Comparison of ENCODE assay signal across 8 cellular contexts in the genomic region with DNA sequence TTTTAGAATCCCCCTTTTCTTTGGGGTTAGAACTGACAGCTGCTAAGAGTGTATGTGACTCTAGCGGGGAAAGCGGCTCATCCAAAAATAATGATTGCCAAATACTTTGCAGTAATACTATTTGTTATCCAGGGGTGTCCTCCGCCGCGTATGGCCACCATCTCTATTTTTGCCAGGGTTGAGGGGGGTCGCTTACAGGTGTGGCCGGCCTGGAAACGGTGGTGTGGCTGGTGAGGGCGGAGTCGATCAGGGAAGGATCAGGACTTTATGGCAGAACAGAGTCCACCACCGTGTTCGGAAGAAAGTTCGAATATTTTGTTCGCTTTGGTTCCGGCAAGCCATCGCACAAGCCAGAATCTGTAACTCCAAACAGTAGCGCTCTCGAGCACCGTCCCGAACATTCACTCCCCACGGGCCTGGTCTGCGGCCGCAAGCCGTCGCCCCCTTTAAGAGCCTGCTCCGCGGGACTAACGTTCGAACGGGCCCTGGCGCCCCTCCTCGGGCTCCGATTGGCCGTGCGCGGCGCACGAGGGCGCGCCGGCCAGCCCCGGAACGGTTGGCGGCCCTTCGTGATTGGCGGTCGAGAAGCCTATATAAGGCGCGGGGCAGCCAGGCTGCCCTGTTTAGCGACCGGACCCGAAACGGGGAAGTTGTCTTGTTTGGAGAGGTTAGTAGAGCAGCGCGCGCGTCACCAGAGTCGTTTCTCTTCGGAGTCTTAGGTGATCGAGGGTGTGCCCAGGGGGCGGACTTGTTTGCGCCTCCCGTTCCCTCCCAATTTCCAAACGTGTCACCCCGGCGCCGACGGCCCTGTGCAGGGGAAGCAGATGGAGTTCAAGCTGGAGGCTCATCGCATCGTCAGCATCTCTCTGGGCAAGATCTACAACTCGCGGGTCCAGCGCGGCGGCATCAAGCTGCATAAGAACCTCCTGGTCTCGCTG. TPM values are rescaled to one million over a fixed set of nuclear protein-coding genes. Genes with fewer than 3 reads are reported as not detected.
DNase-seq lines count a peak whose midpoint lies in the region; ATAC-seq, FAIRE-seq and TF ChIP-seq lines count a peak whose summit lies in the region.

IER5 (plus strand) TSS at position 622 of the 938 bp plus-strand sequence; CDS start at position 825, 203 bp downstream.

- H3K36me3 Mint-ChIP-seq in IgD-negative memory B cell: peaks cover 12% of the 10 kb centered on the region

- peaks cover 0 to 7% of the 10 kb centered on the region in 2 experiments for H3K36me3 ChIP-seq in endothelial cell of umbilical vein (ENCODE audit: control insufficient read depth in 2 of 2, extremely low read depth in 1 of 2, insufficient read depth in 2 of 2, low read length in 2 of 2)

- CTCF ChIA-PET in endothelial cell of umbilical vein (lab: Charles Lee): interaction anchor here (0.7 to 10.6 kb wide), 3 partner anchors 9 to 65 kb away, joined by 3 to 319 read pairs (median 3); no protein-coding TSS in a partner anchor

- TF ChIP-seq CTCF in endothelial cell of umbilical vein (IDR thresholded peaks at IDR 0.05; ENCODE audit: extremely low read depth in 1 of 2, insufficient read depth in 1 of 2, low read depth in 1 of 2, low read length in 2 of 2): no peak

- no peaks in the 10 kb centered on the region for H3K27me3 Mint-ChIP-seq in IgD-negative memory B cell

- peak within 1 kb of the TSS; percentile 96 to 100 (median 100) for H3K4me3 Mint-ChIP-seq in IgD-negative memory B cell

- peak within 1 kb of the TSS; percentile 65 for H2AFZ ChIP-seq in endothelial cell of umbilical vein (ENCODE audit: low read depth, low read length)

- H4K20me1 ChIP-seq in endothelial cell of umbilical vein (replicated peaks; ENCODE audit: control insufficient read depth, extremely low read depth, insufficient read depth, low read length): peaks cover 3% of the 10 kb centered on the region

- H3K4me1 Mint-ChIP-seq in IgD-negative memory B cell: peaks cover 32 to 45% (median 35%) of the 10 kb centered on the region in 3 donors

- H3K4me3 ChIP-seq in endothelial cell of umbilical vein (replicated peaks in 1 of 3; ENCODE audit: insufficient read depth in 1 of 3, low read depth in 1 of 3, low read length in 3 of 3): peak within 1 kb of the TSS; percentile 47 to 97 (median 54)

- no peaks in the 10 kb centered on the region for H3K9me3 Mint-ChIP-seq in IgD-negative memory B cell

- H3K4me2 ChIP-seq in endothelial cell of umbilical vein (ENCODE audit: insufficient read depth, low read length): peak within 1 kb of the TSS; percentile 95

- H3K4me1 ChIP-seq in endothelial cell of umbilical vein (ENCODE audit: control insufficient read depth, extremely low read depth, insufficient read depth, low read length): peaks cover 17% of the 10 kb centered on the region

- peaks cover 44% of the 10 kb centered on the region for H3K79me2 ChIP-seq in endothelial cell of umbilical vein (ENCODE audit: control insufficient read depth, insufficient read depth, low read length)

- peak within 1 kb of the TSS; percentile 60 for H3K9ac ChIP-seq in endothelial cell of umbilical vein (replicated peaks; ENCODE audit: extremely low read depth, insufficient read depth, low read length)

- intact Hi-C loops in endothelial cell of umbilical vein (cut with micrococcal nuclease): loop anchor here (1.0 to 10.0 kb wide), 7 partner anchors 48 to 556 kb away; partner anchors contain the start of genes STX6 and XPR1

- H3K27me3 ChIP-seq in endothelial cell of umbilical vein (ENCODE audit: control insufficient read depth in 2 of 2, insufficient read depth in 2 of 2, low read length in 2 of 2): no peaks in the 10 kb centered on the region

- DNase-seq in DMS153 (lab: John Stamatoyannopoulos, UW): peak; percentile 98
- peak; percentile 98 for DNase-seq in OCI-M1 (lab: John Stamatoyannopoulos, UW)
- DNase-seq in activated T-cell treated with anti-CD3 and anti-CD28 coated beads for 1 hour (ENCODE audit: low read depth): peak; percentile 95
- peak; percentile 97 for DNase-seq in endothelial cell of umbilical vein (ENCODE audit: low read depth, low spot score)
- peak; percentile 96 for DNase-seq in midbrain (lab: John Stamatoyannopoulos, UW)
- peak; percentile 92 to 94 for DNase-seq in stimulated activated CD8-positive, alpha-beta memory T cell treated with anti-CD3 and anti-CD28 coated beads, Interleukin-2, amount 100 ng/mL, for 1 hour (ENCODE audit: low read depth in 2 of 2)

- no peaks in the 10 kb centered on the region for H3K9me3 ChIP-seq in endothelial cell of umbilical vein (replicated peaks; ENCODE audit: control insufficient read depth, insufficient read depth, low read length)

- H3K27ac Mint-ChIP-seq in IgD-negative memory B cell: peak within 1 kb of the TSS; percentile 98 to 100 (median 99)

- H3K9me1 ChIP-seq in endothelial cell of umbilical vein (replicated peaks; ENCODE audit: control insufficient read depth, extremely low read depth, insufficient read depth, low read length): no peaks in the 10 kb centered on the region

- TF ChIP-seq POLR2A in endothelial cell of umbilical vein (IDR thresholded peaks at IDR 0.05; ENCODE audit: low read depth, low read length): peak; percentile 100

- dilution Hi-C loops in endothelial cell of umbilical vein (cut with MboI; ENCODE audit: extremely low pct_ligation_motif_present, low sequenced_read_pairs): no loop called here

- peak within 1 kb of the TSS; percentile 47 for H3K27ac ChIP-seq in endothelial cell of umbilical vein (ENCODE audit: insufficient read depth, low read depth, low read length)

- peak; percentile 75 for FAIRE-seq in endothelial cell of umbilical vein (lab: Jason Lieb, UNC)

- POLR2A ChIA-PET in endothelial cell of umbilical vein (lab: Charles Lee): interaction anchor here (0.7 to 5.0 kb wide), 15 partner anchors 9 to 163 kb away, joined by 3 to 114 read pairs (median 5); partner anchors contain the start of gene STX6

- peak; percentile 69 for ATAC-seq in GM21576 (IDR thresholded peaks at IDR 0.05; ENCODE audit: unreplicated experiment)

- TSS peak; percentile 64 for BruUV-seq in endothelial cell of umbilical vein (replicated peaks; lab: Mats Ljungman, UMichigan)

TF ChIP-seq in endothelial cell of umbilical vein, 7 proteins besides CTCF, POLR2A, EP300 and RAD21:
- TF ChIP-seq FOS (IDR thresholded peaks at IDR 0.05; ENCODE audit: borderline replicate concordance, insufficient read depth, low read length): no peak
- TF ChIP-seq GATA2 (IDR thresholded peaks at IDR 0.05; ENCODE audit: insufficient read depth, insufficient read length, low read depth, low read length): no peak
- TF ChIP-seq JUN (IDR thresholded peaks at IDR 0.05; ENCODE audit: borderline replicate concordance, insufficient read depth, insufficient read length, low read depth): no peak
- peak; percentile 50 for TF ChIP-seq MAX (IDR thresholded peaks at IDR 0.05; ENCODE audit: insufficient read depth, insufficient read length)
- peak; percentile 100 for TF ChIP-seq POLR2AphosphoS5 (IDR thresholded peaks at IDR 0.05; ENCODE audit: insufficient read depth, low read depth, low read length)

RNA-seq across cellular contexts. Expression of gene IER5, which starts in this region (rescaled TPM):
- polyA plus RNA-seq in IgD-negative memory B cell (31.0 TPM), endothelial cell of umbilical vein (5.0 and 6.6 TPM in 2 replicates)
- 14.4 and 14.9 TPM in 2 replicates for total RNA-seq in endothelial cell of umbilical vein
- polyA plus RNA-seq in endothelial cell of umbilical vein (2011; cell fraction: cytosol; rRNA removed): 4.1 and 4.9 TPM in 2 replicates
- polyA plus RNA-seq in endothelial cell of umbilical vein (2011; cell fraction: nucleus; rRNA removed): 4.7 and 5.1 TPM in 2 replicates
- 9.1 and 9.2 TPM in 2 replicates for polyA plus RNA-seq in endothelial cell of umbilical vein (2012)
- polyA minus RNA-seq in endothelial cell of umbilical vein: 5.8 and 6.9 TPM in 2 replicates
- 9.5 TPM for polyA minus RNA-seq in endothelial cell of umbilical vein (2011; cell fraction: cytosol; rRNA and poly(A)+ RNA removed)
- 4.0 and 6.2 TPM in 2 replicates for polyA minus RNA-seq in endothelial cell of umbilical vein (2011; cell fraction: nucleus; rRNA and poly(A)+ RNA removed)

Comparison
In these comparisons a context has a peak if more than half of its experiments do, and no peak if none do; other contexts are left out.
1. Peak in every context shown above with its lines: DNase-seq, ATAC-seq, H3K4me3 ChIP-seq and H3K27ac ChIP-seq.